In the genomic region with DNA sequence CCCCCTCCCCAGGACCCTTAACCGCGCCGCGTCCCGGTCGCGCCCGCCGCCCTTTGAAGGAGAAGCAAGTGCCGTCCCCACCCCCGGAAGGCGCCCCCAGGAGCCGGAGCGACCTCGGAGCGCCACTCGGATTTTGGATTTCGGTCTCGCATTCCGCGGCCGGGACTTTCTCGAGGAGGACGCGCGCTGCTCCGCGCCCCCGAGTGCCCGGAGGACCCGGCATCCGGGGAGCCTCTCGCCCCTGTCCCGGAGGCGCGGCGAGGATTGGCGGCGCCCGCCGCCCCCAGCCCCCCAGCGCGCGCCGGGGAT, we compare ENCODE assay signal across 9 cellular contexts. TPM values are rescaled to one million over a fixed set of nuclear protein-coding genes. Genes with fewer than 3 reads are reported as not detected.
DNase-seq lines count a peak whose midpoint lies in the region; ATAC-seq, FAIRE-seq and TF ChIP-seq lines count a peak whose summit lies in the region.
"Had no signal": no experiment of that assay in that cellular context is flagged by ENCODE, and none has a peak within 500 bp of the region (broad histone marks: within the 10 kb centered on the region; RNA-seq: fewer than 3 reads in every experiment).

No MANE protein-coding gene starts in this region.

- peaks cover 11% of the 10 kb centered on the region; the same call in 1 of the 2 replicates for H3K79me1 ChIP-seq in H1 (ENCODE audit: low read depth, low read length)

- no peak overlapping the region for H2BK20ac ChIP-seq in H1 (ENCODE audit: low read length)

- peak overlapping the region in 1 of 2 experiments; percentile 61; a peak in 2 of 4 replicates for H3K4me2 ChIP-seq in H1 (ENCODE audit: insufficient read depth in 1 of 2, low read depth in 2 of 2, low read length in 2 of 2)
- peak overlapping the region; percentile 89 for H3K4me2 ChIP-seq in neural progenitor cell

- peak overlapping the region; percentile 46 for H3K56ac ChIP-seq in H1 (replicated peaks; ENCODE audit: insufficient read length, low read depth, low read length)

- H3K23me2 ChIP-seq in H1 (ENCODE audit: low read depth, low read length): peaks cover 2% of the 10 kb centered on the region; the same call in 1 of the 2 replicates

- no peak overlapping the region for H4K91ac ChIP-seq in H1 (replicated peaks; ENCODE audit: insufficient read length, low read length)

- no peak overlapping the region for H3K23ac ChIP-seq in H1 (ENCODE audit: insufficient read length)

- ATAC-seq in CD4-positive, alpha-beta T cell (ENCODE audit: poor library complexity): no peak
- ATAC-seq in HG02798 (IDR thresholded peaks at IDR 0.05; ENCODE audit: poor library complexity, unreplicated experiment): no peak

- WGBS in H1 (ENCODE audit: extremely low coverage in 1 of 2, insufficient coverage in 1 of 2, insufficient read length in 1 of 2, insufficient replicate concordance in 2 of 2, low coverage in 1 of 2, low lambda C conversion rate in 2 of 2, missing lambda C conversion rate in 1 of 2), 2 experiments: 5% methylated on average over 16 of the region's 45 CpGs; no CpG with 5 or more reads in 1 of the 2 experiments

- no peak overlapping the region for H2BK15ac ChIP-seq in H1 (ENCODE audit: low read length)

- POLR2A ChIA-PET in CD4-positive, alpha-beta T cell (lab: Charles Lee): interaction anchor here (0.9 to 2.3 kb wide), 6 partner anchors 10 to 25 kb away, joined by 3 to 57 read pairs (median 6); a partner anchor contains a TSS
- POLR2A ChIA-PET in H1 (lab: Charles Lee; ENCODE audit: partially characterized antibody): interaction anchor here (1.0 to 14.3 kb wide), 4 partner anchors 14 to 28 kb away, joined by 3 to 456 read pairs (median 6); a partner anchor contains a TSS

- peaks cover 11% of the 10 kb centered on the region for H3K4me1 Mint-ChIP-seq in CD4-positive, alpha-beta T cell (ENCODE audit: low read depth)
- peaks cover 13% of the 10 kb centered on the region for H3K4me1 Mint-ChIP-seq in neural progenitor cell

- H2BK12ac ChIP-seq in H1 (ENCODE audit: low read depth, low read length): no peak overlapping the region

- H2AK5ac ChIP-seq in H1 (ENCODE audit: low read depth, low read length): no peak overlapping the region

- H3K4me3 ChIP-seq in NT2/D1 (ENCODE audit: insufficient read length, low read depth) (peak overlapping the region; percentile 92), H1 (ENCODE audit: extremely low read depth in 1 of 4, insufficient read depth in 2 of 4, low read depth in 3 of 4, low read length in 4 of 4) (peak overlapping the region; percentile 66 to 99 (median 83)), neural progenitor cell (peak overlapping the region; percentile 90)

- H3K4ac ChIP-seq in H1 (replicated peaks; ENCODE audit: insufficient read length, low read depth, low read length): no peak overlapping the region

- H3K27me3 Mint-ChIP-seq in CD4-positive, alpha-beta T cell: no peaks in the 10 kb centered on the region
- peaks cover 6% of the 10 kb centered on the region for H3K27me3 Mint-ChIP-seq in neural progenitor cell (ENCODE audit: insufficient read depth, low read depth)

- H4K20me1 ChIP-seq in H1 (replicated peaks in 1 of 2; ENCODE audit: control insufficient read depth in 1 of 2, insufficient read depth in 2 of 2, low read length in 2 of 2) (peaks cover 11 to 18% of the 10 kb centered on the region in 2 experiments), neural progenitor cell (ENCODE audit: low read depth) (peaks cover 62% of the 10 kb centered on the region)

- peaks cover 44% of the 10 kb centered on the region for H3K36me3 ChIP-seq in NT2/D1 (ENCODE audit: insufficient read depth, insufficient read length, low read length)
- H3K36me3 ChIP-seq in H1 (ENCODE audit: control insufficient read depth in 2 of 4, insufficient read depth in 4 of 4, low read length in 3 of 4): peaks cover 15 to 40% (median 28%) of the 10 kb centered on the region in 4 experiments
- no peaks in the 10 kb centered on the region for H3K36me3 ChIP-seq in neural progenitor cell

- H3K4me1 ChIP-seq in NT2/D1 (ENCODE audit: insufficient read depth, insufficient read length) (peaks cover 28% of the 10 kb centered on the region), H1 (replicated peaks in 1 of 4; ENCODE audit: control insufficient read depth in 3 of 4, insufficient read depth in 4 of 4, low read length in 3 of 4) (peaks cover 0 to 24% (median 12%) of the 10 kb centered on the region in 4 experiments; a peak in 6 of 7 replicates), neural progenitor cell (peaks cover 14% of the 10 kb centered on the region)

- peak overlapping the region; percentile 97 for H3K4me3 Mint-ChIP-seq in CD4-positive, alpha-beta T cell
- peak overlapping the region; percentile 91 for H3K4me3 Mint-ChIP-seq in neural progenitor cell

- H3K27me3 ChIP-seq in CD4-positive, alpha-beta T cell (ENCODE audit: control insufficient read depth, insufficient read depth, low read length): no peaks in the 10 kb centered on the region
- H3K27me3 ChIP-seq in NT2/D1 (ENCODE audit: insufficient read depth, insufficient read length) (no peaks in the 10 kb centered on the region), H1 (replicated peaks in 1 of 4; ENCODE audit: control insufficient read depth in 3 of 4, extremely low read depth in 1 of 4, insufficient read depth in 3 of 4, low read length in 3 of 4) (no peaks in the 10 kb centered on the region), neural progenitor cell (no peaks in the 10 kb centered on the region)

- H2BK5ac ChIP-seq in H1 (ENCODE audit: low read depth, low read length): no peak overlapping the region; the same call in 1 of the 2 replicates

- TF ChIP-seq POLR2A in H1 (IDR thresholded peaks at IDR 0.05; ENCODE audit: control extremely low read depth in 1 of 2, low read depth in 2 of 2, low read length in 2 of 2): no peak
- no peak for TF ChIP-seq POLR2A in GM12891 (IDR thresholded peaks at IDR 0.05; ENCODE audit: low read depth, low read length)

- peaks cover 53% of the 10 kb centered on the region for H3F3A ChIP-seq in neural progenitor cell (ENCODE audit: low read depth)

- no peak for TF ChIP-seq RAD21 in H1 (IDR thresholded peaks at IDR 0.05 in 1 of 2, conservative IDR thresholded peaks at IDR 0.05 in 1 of 2; ENCODE audit: low read depth in 2 of 2, low read length in 2 of 2)

- no peak for FAIRE-seq in H1 (lab: Jason Lieb, UNC)
- FAIRE-seq in GM12891 (lab: Jason Lieb, UNC): no peak
- FAIRE-seq: TTC549 had no signal

- no peak for TF ChIP-seq CTCF in CD4-positive, alpha-beta T cell (IDR thresholded peaks at IDR 0.05)
- no peak for TF ChIP-seq CTCF in H1 (IDR thresholded peaks at IDR 0.05; ENCODE audit: control extremely low read depth in 1 of 3, insufficient read depth in 1 of 3, low read depth in 1 of 3, low read length in 3 of 3)
- TF ChIP-seq CTCF in neural progenitor cell (IDR thresholded peaks at IDR 0.05): no peak

- peak overlapping the region; percentile 92 for H3K27ac Mint-ChIP-seq in CD4-positive, alpha-beta T cell
- H3K27ac Mint-ChIP-seq in neural progenitor cell: no peak overlapping the region

- H3K9me3 ChIP-seq in CD4-positive, alpha-beta T cell (ENCODE audit: control insufficient read depth, low read length): no peaks in the 10 kb centered on the region
- H3K9me3 ChIP-seq in NT2/D1 (ENCODE audit: insufficient read depth, low read length): no peaks in the 10 kb centered on the region
- H3K9me3 ChIP-seq in H1 (ENCODE audit: insufficient read depth in 2 of 2, low read depth in 1 of 2, low read length in 1 of 2): no peaks in the 10 kb centered on the region
- H3K9me3 ChIP-seq in neural progenitor cell (ENCODE audit: low read depth): no peaks in the 10 kb centered on the region

- H3K9me3 Mint-ChIP-seq in CD4-positive, alpha-beta T cell: no peaks in the 10 kb centered on the region
- no peaks in the 10 kb centered on the region for H3K9me3 Mint-ChIP-seq in neural progenitor cell

- H3K18ac ChIP-seq in H1 (ENCODE audit: extremely low read depth, low read length): no peak overlapping the region

- H2AFZ ChIP-seq in H1 (ENCODE audit: low read length) (no peak overlapping the region), neural progenitor cell (replicated peaks) (no peak overlapping the region)

- no peak overlapping the region for H3K14ac ChIP-seq in H1 (ENCODE audit: insufficient read length)

- H3K27ac ChIP-seq in CD4-positive, alpha-beta T cell (ENCODE audit: low read depth, low read length): peak overlapping the region; percentile 86
- 0 out of 2 replicates have a peak overlapping the region, but pooled peaks have one; percentile 56 for H3K27ac ChIP-seq in H1 (ENCODE audit: low read depth, low read length)
- H3K27ac ChIP-seq in neural progenitor cell: peak overlapping the region; percentile 78

- H3K9ac ChIP-seq in NT2/D1 (ENCODE audit: insufficient read length, low read depth) (peak overlapping the region; percentile 92), H1 (replicated peaks in 1 of 4; ENCODE audit: extremely low read depth in 1 of 4, low read depth in 3 of 4, low read length in 3 of 4) (peak overlapping the region; percentile 31 to 98 (median 82); a peak in 5 of 7 replicates), neural progenitor cell (peak overlapping the region; percentile 74)

- H3K79me2 ChIP-seq in H1 (ENCODE audit: control insufficient read depth in 1 of 2, insufficient read depth in 2 of 2, low read length in 2 of 2): peaks cover 9 to 44% of the 10 kb centered on the region in 2 experiments
- peaks cover 53% of the 10 kb centered on the region for H3K79me2 ChIP-seq in neural progenitor cell (ENCODE audit: low read depth)

- peaks cover 30% of the 10 kb centered on the region for H3K36me3 Mint-ChIP-seq in CD4-positive, alpha-beta T cell (ENCODE audit: low read depth)
- peaks cover 5% of the 10 kb centered on the region for H3K36me3 Mint-ChIP-seq in neural progenitor cell

- CTCF ChIA-PET in CD4-positive, alpha-beta T cell (lab: Charles Lee): no interaction called here
- CTCF ChIA-PET in H1 (lab: Charles Lee; ENCODE audit: partially characterized antibody): no interaction called here

- H2BK120ac ChIP-seq in H1 (replicated peaks; ENCODE audit: low read depth, low read length): no peak overlapping the region

- H4K5ac ChIP-seq in H1 (ENCODE audit: insufficient read length, low read depth, low read length): peak overlapping the region; percentile 65

- intact Hi-C loops in CD4-positive, alpha-beta T cell (cut with DNase I, micrococcal nuclease): loop anchor here (1.0 to 10.0 kb wide), 6 partner anchors 9 to 455 kb away; a partner anchor contains a TSS

- no peak for DNase-seq in CD4-positive, alpha-beta T cell
- no peak for DNase-seq in NT2/D1 (ENCODE audit: low read depth, low spot score)
- DNase-seq in H1 (ENCODE audit: low read depth in 1 of 2, low spot score in 2 of 2): no peak
- no peak for DNase-seq in neural progenitor cell (ENCODE audit: low spot score)
- DNase-seq in islet precursor cell: no peak
- DNase-seq in GM12891 (ENCODE audit: insufficient read length, low spot score): no peak
- DNase-seq in stimulated activated CD4-positive, alpha-beta T cell treated with anti-CD3 and anti-CD28 coated beads, Interleukin-4, amount 100 ng/mL, for 4 hours: no peak

- peak overlapping the region; percentile 79; the same call in 1 of the 2 replicates for H4K8ac ChIP-seq in H1 (ENCODE audit: extremely low read depth, insufficient read depth, low read length)

- TF ChIP-seq EP300 in H1 (IDR thresholded peaks at IDR 0.05; ENCODE audit: borderline replicate concordance in 1 of 2, low read depth in 2 of 2, low read length in 2 of 2): no peak

RNA-seq across cellular contexts. Expression of a gene that starts 1.6 kb away (rescaled TPM):
- total RNA-seq in CD4-positive, alpha-beta T cell: 100 to 1,000 TPM; 214 to 228 TPM
- total RNA-seq in H1 (2021; fragmentation: NEBNext Ultra II Directional; extraction: Animal tissue kit (Norgen Biotek cat#: 25700)): 159 and 166 TPM in 2 replicates
- polyA plus RNA-seq in H1 (2011; rRNA removed): 39.8 and 86.0 TPM in 2 replicates
- polyA plus RNA-seq in H1 (2011; cell fraction: cytosol; rRNA removed): 38.5 TPM
- polyA plus RNA-seq in H1 (2011; cell fraction: nucleus; rRNA removed): 85.2 TPM
- polyA plus RNA-seq in H1 (2012, experiment 1 of 2): 58.2 to 110 TPM (median 92.2 TPM) in 4 replicates
- polyA plus RNA-seq in H1 (2012, experiment 2 of 2): 90.5 TPM
- polyA plus RNA-seq in H1 (2013, experiment 1 of 2): 95.6 TPM
- 90.3 TPM for polyA plus RNA-seq in H1 (2013, experiment 2 of 2)
- 10.3 and 14.3 TPM in 2 replicates for polyA minus RNA-seq in H1 (2011; rRNA and poly(A)+ RNA removed)
- 86.0 TPM for polyA minus RNA-seq in H1 (2011; cell fraction: cytosol; rRNA and poly(A)+ RNA removed)
- 55.2 TPM for polyA minus RNA-seq in H1 (2011; cell fraction: nucleus; rRNA and poly(A)+ RNA removed)
- total RNA-seq in neural progenitor cell (ENCODE audit: low replicate concordance): 16.1 and 51.3 TPM in 2 replicates
- polyA plus RNA-seq in GM12891 (2012; ENCODE audit: low read depth, missing spikeins): 16.2 TPM

RNA-seq across cellular contexts. Expression of a gene that starts 8.4 kb away (rescaled TPM):
- total RNA-seq in CD4-positive, alpha-beta T cell: 10 to 100 TPM; 77.6 to 92.6 TPM
- 174 and 182 TPM in 2 replicates for total RNA-seq in H1 (2021; fragmentation: NEBNext Ultra II Directional; extraction: Animal tissue kit (Norgen Biotek cat#: 25700))
- 249 and 338 TPM in 2 replicates for polyA plus RNA-seq in H1 (2011; rRNA removed)
- polyA plus RNA-seq in H1 (2011; cell fraction: cytosol; rRNA removed): 142 TPM
- 120 TPM for polyA plus RNA-seq in H1 (2011; cell fraction: nucleus; rRNA removed)
- 87.3 to 189 TPM (median 180 TPM) in 4 replicates for polyA plus RNA-seq in H1 (2012, experiment 1 of 2)
- polyA plus RNA-seq in H1 (2012, experiment 2 of 2): 328 TPM
- polyA plus RNA-seq in H1 (2013, experiment 1 of 2): 148 TPM
- polyA plus RNA-seq in H1 (2013, experiment 2 of 2): 145 TPM
- 13.4 and 18.6 TPM in 2 replicates for polyA minus RNA-seq in H1 (2011; rRNA and poly(A)+ RNA removed)
- 118 TPM for polyA minus RNA-seq in H1 (2011; cell fraction: cytosol; rRNA and poly(A)+ RNA removed)
- polyA minus RNA-seq in H1 (2011; cell fraction: nucleus; rRNA and poly(A)+ RNA removed): 40.2 TPM
- total RNA-seq in neural progenitor cell (ENCODE audit: low replicate concordance): 7.1 and 52.0 TPM in 2 replicates
- polyA plus RNA-seq in GM12891 (2012; ENCODE audit: low read depth, missing spikeins): 209 TPM

RNA-seq across cellular contexts. Expression of a gene that starts 12.1 kb away (rescaled TPM):
- total RNA-seq in CD4-positive, alpha-beta T cell: under 1 TPM in 1 of 2 experiments, not detected in 1; 0.22 TPM
- 14.7 and 18.0 TPM in 2 replicates for total RNA-seq in H1 (2021; fragmentation: NEBNext Ultra II Directional; extraction: Animal tissue kit (Norgen Biotek cat#: 25700))
- polyA plus RNA-seq in H1 (2011; rRNA removed): 4.9 and 11.6 TPM in 2 replicates
- 7.4 TPM for polyA plus RNA-seq in H1 (2011; cell fraction: cytosol; rRNA removed)
- 39.9 TPM for polyA plus RNA-seq in H1 (2011; cell fraction: nucleus; rRNA removed)
- polyA plus RNA-seq in H1 (2012, experiment 1 of 2): 4.2 to 12.2 TPM (median 10.1 TPM) in 4 replicates
- 3.2 TPM for polyA plus RNA-seq in H1 (2012, experiment 2 of 2)
- 11.0 TPM for polyA plus RNA-seq in H1 (2013, experiment 1 of 2)
- polyA plus RNA-seq in H1 (2013, experiment 2 of 2): 9.9 TPM
- 2.0 and 2.2 TPM in 2 replicates for polyA minus RNA-seq in H1 (2011; rRNA and poly(A)+ RNA removed)
- polyA minus RNA-seq in H1 (2011; cell fraction: cytosol; rRNA and poly(A)+ RNA removed): 8.2 TPM
- 11.6 TPM for polyA minus RNA-seq in H1 (2011; cell fraction: nucleus; rRNA and poly(A)+ RNA removed)
- 1.2 and 17.8 TPM in 2 replicates for total RNA-seq in neural progenitor cell (ENCODE audit: low replicate concordance)
- 1.5 TPM for polyA plus RNA-seq in GM12891 (2012; ENCODE audit: low read depth, missing spikeins)

RNA-seq across cellular contexts. Expression of a gene that starts 19.2 kb away (rescaled TPM):
- 100 to 1,000 TPM; 614 to 628 TPM for total RNA-seq in CD4-positive, alpha-beta T cell
- 175 TPM in 2 replicates for total RNA-seq in H1 (2021; fragmentation: NEBNext Ultra II Directional; extraction: Animal tissue kit (Norgen Biotek cat#: 25700))
- 199 and 331 TPM in 2 replicates for polyA plus RNA-seq in H1 (2011; rRNA removed)
- 472 TPM for polyA plus RNA-seq in H1 (2011; cell fraction: cytosol; rRNA removed)
- polyA plus RNA-seq in H1 (2011; cell fraction: nucleus; rRNA removed): 581 TPM
- 213 to 357 TPM (median 316 TPM) in 4 replicates for polyA plus RNA-seq in H1 (2012, experiment 1 of 2)
- polyA plus RNA-seq in H1 (2012, experiment 2 of 2): 95.1 TPM
- polyA plus RNA-seq in H1 (2013, experiment 1 of 2): 151 TPM
- polyA plus RNA-seq in H1 (2013, experiment 2 of 2): 135 TPM
- 44.5 and 56.0 TPM in 2 replicates for polyA minus RNA-seq in H1 (2011; rRNA and poly(A)+ RNA removed)
- 77.4 TPM for polyA minus RNA-seq in H1 (2011; cell fraction: cytosol; rRNA and poly(A)+ RNA removed)
- polyA minus RNA-seq in H1 (2011; cell fraction: nucleus; rRNA and poly(A)+ RNA removed): 99.9 TPM
- total RNA-seq in neural progenitor cell (ENCODE audit: low replicate concordance): 395 and 737 TPM in 2 replicates
- 297 TPM for polyA plus RNA-seq in GM12891 (2012; ENCODE audit: low read depth, missing spikeins)

RNA-seq across cellular contexts. Expression of a gene that starts 25.4 kb away (rescaled TPM):
- 10 to 100 TPM; 32.0 to 38.3 TPM for total RNA-seq in CD4-positive, alpha-beta T cell
- total RNA-seq in H1 (2021; fragmentation: NEBNext Ultra II Directional; extraction: Animal tissue kit (Norgen Biotek cat#: 25700)): 44.5 and 54.6 TPM in 2 replicates
- polyA plus RNA-seq in H1 (2011; rRNA removed): 125 and 159 TPM in 2 replicates
- polyA plus RNA-seq in H1 (2011; cell fraction: cytosol; rRNA removed): 76.1 TPM
- 72.4 TPM for polyA plus RNA-seq in H1 (2011; cell fraction: nucleus; rRNA removed)
- 39.9 to 68.4 TPM (median 61.5 TPM) in 4 replicates for polyA plus RNA-seq in H1 (2012, experiment 1 of 2)
- polyA plus RNA-seq in H1 (2012, experiment 2 of 2): 79.3 TPM
- 50.0 TPM for polyA plus RNA-seq in H1 (2013, experiment 1 of 2)
- polyA plus RNA-seq in H1 (2013, experiment 2 of 2): 59.2 TPM
- 6.8 and 9.7 TPM in 2 replicates for polyA minus RNA-seq in H1 (2011; rRNA and poly(A)+ RNA removed)
- 22.8 TPM for polyA minus RNA-seq in H1 (2011; cell fraction: cytosol; rRNA and poly(A)+ RNA removed)
- polyA minus RNA-seq in H1 (2011; cell fraction: nucleus; rRNA and poly(A)+ RNA removed): 20.8 TPM
- total RNA-seq in neural progenitor cell (ENCODE audit: low replicate concordance): 4.8 and 14.6 TPM in 2 replicates
- 47.7 TPM for polyA plus RNA-seq in GM12891 (2012; ENCODE audit: low read depth, missing spikeins)
